Comparison of ENCODE assay signal across 8 cellular contexts in the genomic region with DNA sequence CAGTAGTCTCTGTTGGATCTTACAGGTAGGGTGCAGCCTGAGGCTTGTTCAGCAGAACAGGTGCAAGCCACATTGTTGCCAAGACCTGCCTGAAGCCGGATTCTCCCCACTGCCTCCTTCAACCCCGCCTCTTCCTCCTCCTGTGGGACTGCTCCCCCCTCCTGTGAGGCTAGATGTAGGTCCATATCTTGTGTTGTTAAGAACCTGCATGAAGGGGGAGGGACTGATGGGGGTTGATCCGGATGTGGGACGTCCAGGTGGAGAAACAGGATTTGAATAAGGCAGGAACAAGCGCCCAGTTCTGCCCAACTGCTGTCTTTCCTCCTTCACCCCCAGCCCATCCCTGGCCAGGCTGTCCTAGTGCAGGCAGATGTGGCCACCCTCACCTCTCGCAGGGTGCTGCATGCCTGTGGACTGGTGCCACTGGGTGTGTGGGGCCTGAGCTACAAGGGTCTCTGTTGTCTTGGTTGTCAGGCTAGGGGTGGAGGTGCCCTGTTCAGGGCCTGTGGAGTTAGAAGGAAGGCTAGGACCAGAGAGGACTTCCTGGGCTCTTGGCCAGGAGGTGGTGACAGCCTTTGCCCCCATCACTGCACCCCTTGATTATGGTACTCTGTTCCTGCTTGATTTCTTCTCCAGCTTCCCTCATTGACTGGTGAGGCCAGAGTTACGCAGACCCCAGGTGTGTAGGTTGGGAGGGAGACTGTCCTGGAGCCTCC. TPM values are rescaled to one million over a fixed set of nuclear protein-coding genes. Genes with fewer than 3 reads are reported as not detected.
A peak's percentile ranks its signal among the peaks of the same experiment; 100 is the strongest.
DNase-seq lines count a peak whose midpoint lies in the region; ATAC-seq and TF ChIP-seq lines count a peak whose summit lies in the region.

No MANE protein-coding gene starts in this region.

- ATAC-seq in GM21529 (IDR thresholded peaks at IDR 0.05; ENCODE audit: unreplicated experiment), result no peak

- H3K4me3 ChIP-seq in BLaER1 (no peak overlapping the region; the same call in 1 of the 2 replicates), breast epithelium (peak overlapping the region; percentile 57 to 81 (median 59)), muscle layer of colon (ENCODE audit: low read depth in 1 of 2, low read length in 2 of 2) (peak overlapping the region; percentile 79 to 92)

- H3K4me1 ChIP-seq in BLaER1, result peaks cover 41% of the 10 kb centered on the region
- H3K4me1 ChIP-seq in breast epithelium, result peaks cover 6 to 9% of the 10 kb centered on the region in 2 donors
- H3K4me1 ChIP-seq in muscle layer of colon (ENCODE audit: insufficient read depth, low read length), result peaks cover 35% of the 10 kb centered on the region

- intact Hi-C loops in breast epithelium (cut with DNase I; ENCODE audit: low total_unique reads), result no loop called here

- H4K20me1 ChIP-seq in BLaER1, result peaks cover 48% of the 10 kb centered on the region

- H3K9me3 ChIP-seq in BLaER1 (no peaks in the 10 kb centered on the region), breast epithelium (no peaks in the 10 kb centered on the region), muscle layer of colon (ENCODE audit: low read length) (no peaks in the 10 kb centered on the region)

- no peak for TF ChIP-seq POLR2A in breast epithelium (IDR thresholded peaks at IDR 0.05)

- no peak overlapping the region for H3K27ac ChIP-seq in BLaER1
- H3K27ac ChIP-seq in breast epithelium, result peak overlapping the region; percentile 99
- H3K27ac ChIP-seq in muscle layer of colon (ENCODE audit: low read depth, low read length), result peak overlapping the region; percentile 89

- no peak for TF ChIP-seq CTCF in breast epithelium (IDR thresholded peaks at IDR 0.05)

- peak overlapping the region; percentile 100 for H3K4me2 ChIP-seq in BLaER1

- H3K36me3 ChIP-seq in BLaER1, result peaks cover 40% of the 10 kb centered on the region
- no peaks in the 10 kb centered on the region for H3K36me3 ChIP-seq in breast epithelium
- peaks cover 53% of the 10 kb centered on the region for H3K36me3 ChIP-seq in muscle layer of colon (ENCODE audit: insufficient read depth, low read length)

- H3K9ac ChIP-seq in BLaER1, result no peak overlapping the region; the same call in 1 of the 2 replicates
- peak overlapping the region; percentile 99 for H3K9ac ChIP-seq in muscle layer of colon (ENCODE audit: low read length)

- H3K27me3 ChIP-seq in BLaER1 (no peaks in the 10 kb centered on the region), breast epithelium (no peaks in the 10 kb centered on the region), muscle layer of colon (ENCODE audit: control insufficient read depth in 1 of 2, insufficient read depth in 2 of 2, low read length in 2 of 2) (no peaks in the 10 kb centered on the region)

- DNase-seq in NAMALWA (ENCODE audit: low spot score) (peak; percentile 52), breast epithelium (ENCODE audit: low spot score in 2 of 2) (peak in 1 of 2 donors; percentile 65), NCI-H2171 (lab: John Stamatoyannopoulos, UW) (no peak), NCI-H1694 treated with DMSO at 0.1 percent for 48 hours (lab: John Stamatoyannopoulos, UW) (no peak)
- no peak for DNase-seq in stimulated activated CD4-positive, alpha-beta T cell treated with anti-CD3 and anti-CD28 coated beads, Interleukin-2, amount 100 ng/mL, for 48 hours

RNA-seq across cellular contexts. Expression of gene NR4A1, which starts 1.4 kb away (rescaled TPM):
- total RNA-seq in breast epithelium, result 100 to 1,000 TPM in 1 of 3 donors, 10 to 100 TPM in 2; 35.7 to 154 (median 66.2) TPM

RNA-seq across cellular contexts. Expression of gene ATG101, which starts 17.1 kb away (rescaled TPM):
- total RNA-seq in breast epithelium, result 10 to 100 TPM; 35.0 to 54.2 (median 39.7) TPM

RNA-seq across cellular contexts. Expression of gene SMIM41, which starts 26.9 kb away (rescaled TPM):
- total RNA-seq in breast epithelium, result 1 to 10 TPM in 1 of 3 donors, not detected in 2; 1.3 TPM

RNA-seq across cellular contexts. Expression of gene TAMALIN, which starts 45.9 kb away (rescaled TPM):
- total RNA-seq in breast epithelium, result 10 to 100 TPM in 2 of 3 donors, 1 to 10 TPM in 1; 8.5 to 27.2 (median 16.0) TPM
